11 cellular contexts compared by ENCODE assay signal in the genomic region with DNA sequence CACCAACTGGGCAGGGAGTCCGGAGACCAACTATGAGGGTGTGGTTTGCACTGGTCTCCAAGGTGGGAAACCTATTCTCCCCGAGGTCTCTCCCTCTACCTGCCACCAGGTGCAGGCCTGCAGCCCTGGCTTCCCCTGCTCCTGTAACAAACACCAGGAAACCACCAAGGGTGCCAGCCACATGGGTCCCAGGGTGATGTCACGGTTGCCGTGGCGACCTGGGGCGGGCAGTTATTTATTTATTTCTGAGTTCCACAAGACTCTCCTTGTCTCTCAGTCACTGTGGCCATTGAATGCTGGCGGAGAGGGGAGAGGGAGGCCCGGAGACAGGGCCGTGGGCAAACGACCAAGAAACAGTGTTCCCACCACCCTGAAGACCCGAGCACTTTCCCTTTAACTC. TPM values are rescaled to one million over a fixed set of nuclear protein-coding genes. Genes with fewer than 3 reads are reported as not detected.
DNase-seq lines count a peak whose midpoint lies in the region; ATAC-seq, FAIRE-seq and TF ChIP-seq lines count a peak whose summit lies in the region.
"Had no signal": no experiment of that assay in that cellular context is flagged by ENCODE, and none has a peak within 500 bp of the region (broad histone marks: within the 10 kb centered on the region; RNA-seq: fewer than 3 reads in every experiment).

No MANE protein-coding gene starts in this region.

- H3K27me3 ChIP-seq in H1 (replicated peaks in 1 of 4; ENCODE audit: control insufficient read depth in 3 of 4, extremely low read depth in 1 of 4, insufficient read depth in 3 of 4, low read length in 3 of 4): no peaks in the 10 kb centered on the region

- H2BK20ac ChIP-seq in H1 (ENCODE audit: low read length): no peak overlapping the region

- no peak overlapping the region for H3K23ac ChIP-seq in H1 (ENCODE audit: insufficient read length)

- H4K91ac ChIP-seq in H1 (replicated peaks; ENCODE audit: insufficient read length, low read length): no peak overlapping the region

- H4K8ac ChIP-seq in H1 (ENCODE audit: extremely low read depth, insufficient read depth, low read length): no peak overlapping the region

- H3K4me1 ChIP-seq in H1 (replicated peaks in 1 of 4; ENCODE audit: control insufficient read depth in 3 of 4, insufficient read depth in 4 of 4, low read length in 3 of 4): peaks cover 0 to 6% (median 0%) of the 10 kb centered on the region in 4 experiments; a peak in 1 of 7 replicates

- H2AFZ ChIP-seq in H1 (ENCODE audit: low read length): no peak overlapping the region

- H3K4ac ChIP-seq in H1 (replicated peaks; ENCODE audit: insufficient read length, low read depth, low read length): no peak overlapping the region

- no peak overlapping the region for H2AK5ac ChIP-seq in H1 (ENCODE audit: low read depth, low read length)

- no peak overlapping the region for H4K5ac ChIP-seq in H1 (ENCODE audit: insufficient read length, low read depth, low read length)

- no peak for TF ChIP-seq POLR2A in H1 (IDR thresholded peaks at IDR 0.05; ENCODE audit: control extremely low read depth in 1 of 2, low read depth in 2 of 2, low read length in 2 of 2)
- TF ChIP-seq POLR2A in GM18505 (IDR thresholded peaks at IDR 0.05; ENCODE audit: borderline replicate concordance, extremely low read depth, insufficient read depth, insufficient read length): no peak
- no peak for TF ChIP-seq POLR2A in GM12892 (IDR thresholded peaks at IDR 0.05; ENCODE audit: low read depth, low read length)

- H3K23me2 ChIP-seq in H1 (ENCODE audit: low read depth, low read length): no peaks in the 10 kb centered on the region

- TF ChIP-seq EP300 in H1 (IDR thresholded peaks at IDR 0.05; ENCODE audit: borderline replicate concordance in 1 of 2, low read depth in 2 of 2, low read length in 2 of 2): no peak

- peak in 1 of 2 experiments; percentile 7; a peak in 1 of 4 replicates for TF ChIP-seq RAD21 in H1 (IDR thresholded peaks at IDR 0.05 in 1 of 2, conservative IDR thresholded peaks at IDR 0.05 in 1 of 2; ENCODE audit: low read depth in 2 of 2, low read length in 2 of 2)

- H4K20me1 ChIP-seq in H1 (replicated peaks in 1 of 2; ENCODE audit: control insufficient read depth in 1 of 2, insufficient read depth in 2 of 2, low read length in 2 of 2): no peaks in the 10 kb centered on the region

- H3K36me3 ChIP-seq in H1 (ENCODE audit: control insufficient read depth in 2 of 4, insufficient read depth in 4 of 4, low read length in 3 of 4): no peaks in the 10 kb centered on the region

- H3K79me1 ChIP-seq in H1 (ENCODE audit: low read depth, low read length): no peaks in the 10 kb centered on the region

- ATAC-seq in sciatic nerve: peak; percentile 70
- no peak for ATAC-seq in GM18505 (IDR thresholded peaks at IDR 0.05; ENCODE audit: unreplicated experiment)
- no peak for ATAC-seq in HG02623 (IDR thresholded peaks at IDR 0.05; ENCODE audit: unreplicated experiment)
- ATAC-seq: left ventricle myocardium superior had no signal

- FAIRE-seq in H1 (lab: Jason Lieb, UNC): no peak
- FAIRE-seq in GM12892 (lab: Jason Lieb, UNC): no peak

- H2BK15ac ChIP-seq in H1 (ENCODE audit: low read length): no peak overlapping the region

- no peak overlapping the region for H2BK120ac ChIP-seq in H1 (replicated peaks; ENCODE audit: low read depth, low read length)

- POLR2A ChIA-PET in H1 (lab: Charles Lee; ENCODE audit: partially characterized antibody): no interaction called here

- H3K79me2 ChIP-seq in H1 (ENCODE audit: control insufficient read depth in 1 of 2, insufficient read depth in 2 of 2, low read length in 2 of 2): no peaks in the 10 kb centered on the region

- no peak overlapping the region for H3K18ac ChIP-seq in H1 (ENCODE audit: extremely low read depth, low read length)

- no peak overlapping the region for H3K14ac ChIP-seq in H1 (ENCODE audit: insufficient read length)

- no peak overlapping the region for H3K9ac ChIP-seq in H1 (replicated peaks in 1 of 4; ENCODE audit: extremely low read depth in 1 of 4, low read depth in 3 of 4, low read length in 3 of 4)

- intact Hi-C loops in sciatic nerve (cut with DNase I): no loop called here

- no peak overlapping the region for H3K27ac ChIP-seq in H1 (ENCODE audit: low read depth, low read length)

- no peak overlapping the region for H2BK5ac ChIP-seq in H1 (ENCODE audit: low read depth, low read length)

- no peak overlapping the region for H2BK12ac ChIP-seq in H1 (ENCODE audit: low read depth, low read length)

- no peak overlapping the region for H3K4me2 ChIP-seq in H1 (ENCODE audit: insufficient read depth in 1 of 2, low read depth in 2 of 2, low read length in 2 of 2)

- CTCF ChIA-PET in H1 (lab: Charles Lee; ENCODE audit: partially characterized antibody): interaction anchor here (0.9 to 1.1 kb wide), 2 partner anchors 49 to 102 kb away, joined by 3 read pairs; partner anchors contain the start of gene RADIL

- no peak overlapping the region for H3K56ac ChIP-seq in H1 (replicated peaks; ENCODE audit: insufficient read length, low read depth, low read length)

- H3K9me3 ChIP-seq in H1 (ENCODE audit: insufficient read depth in 2 of 2, low read depth in 1 of 2, low read length in 1 of 2): peaks cover 4 to 6% of the 10 kb centered on the region in 2 experiments; a peak in 3 of 4 replicates

- DNase-seq in NCI-H2227 (lab: John Stamatoyannopoulos, UW; ENCODE audit: unreplicated experiment): peak; percentile 38
- no peak for DNase-seq in NCI-H2227 treated with DMSO at 0.1 percent for 48 hours (lab: John Stamatoyannopoulos, UW)
- DNase-seq in NCI-H2196 (lab: John Stamatoyannopoulos, UW; ENCODE audit: unreplicated experiment): peak; percentile 90
- peak; percentile 27 to 60 for DNase-seq in H1 (ENCODE audit: low read depth in 1 of 2, low spot score in 2 of 2)
- peak; percentile 81 for DNase-seq in sciatic nerve (ENCODE audit: low spot score)
- DNase-seq in GM12892 (ENCODE audit: insufficient read length): no peak
- DNase-seq: activated CD8-positive, alpha-beta memory T cell treated with anti-CD3 and anti-CD28 coated beads, Interleukin-2, amount 50 U/mL, for 48 hours; effector CD8-positive, alpha-beta T cell; left ventricle myocardium superior had no signal

- H3K4me3 ChIP-seq in H1 (ENCODE audit: extremely low read depth in 1 of 4, insufficient read depth in 2 of 4, low read depth in 3 of 4, low read length in 4 of 4): no peak overlapping the region

- TF ChIP-seq CTCF in H1 (IDR thresholded peaks at IDR 0.05; ENCODE audit: control extremely low read depth in 1 of 3, insufficient read depth in 1 of 3, low read depth in 1 of 3, low read length in 3 of 3): peak in 2 of 3 experiments; percentile 7 to 14; a peak in 2 of 4 replicates

- 88% methylated on average over 10 of the region's 11 CpGs; no CpG with 5 or more reads in 1 of the 2 experiments for WGBS in H1 (ENCODE audit: extremely low coverage in 1 of 2, insufficient coverage in 1 of 2, insufficient read length in 1 of 2, insufficient replicate concordance in 2 of 2, low coverage in 1 of 2, low lambda C conversion rate in 2 of 2, missing lambda C conversion rate in 1 of 2), 2 experiments

TF ChIP-seq in H1, 55 proteins besides CTCF, POLR2A, EP300 and RAD21:
- TF ChIP-seq RFX5 (IDR thresholded peaks at IDR 0.05; ENCODE audit: borderline replicate concordance, low read depth, low read length) (peak; percentile 84), ATF3 (IDR thresholded peaks at IDR 0.05; ENCODE audit: insufficient read depth, low read depth, low read length) (no peak)

RNA-seq across cellular contexts. Expression of gene MMD2, which starts 27.1 kb away (rescaled TPM):
- not detected in 2 replicates for total RNA-seq in H1 (2021; fragmentation: NEBNext Ultra II Directional; extraction: Animal tissue kit (Norgen Biotek cat#: 25700))
- polyA plus RNA-seq in H1 (2011; rRNA removed): 0.08 and 0.14 TPM in 2 replicates
- 0.12 TPM for polyA plus RNA-seq in H1 (2011; cell fraction: cytosol; rRNA removed)
- 0.39 TPM for polyA plus RNA-seq in H1 (2011; cell fraction: nucleus; rRNA removed)
- polyA plus RNA-seq in H1 (2012, experiment 1 of 2): 0.09 to 0.25 TPM (median 0.16 TPM) in 4 replicates
- polyA plus RNA-seq in H1 (2012, experiment 2 of 2): 0.24 TPM
- polyA plus RNA-seq in H1 (2013, experiment 1 of 2): 0.08 TPM
- polyA plus RNA-seq in H1 (2013, experiment 2 of 2): 0.07 TPM
- 0.13 and 0.34 TPM in 2 replicates for polyA minus RNA-seq in H1 (2011; rRNA and poly(A)+ RNA removed)
- not detected for polyA minus RNA-seq in H1 (2011; cell fraction: cytosol; rRNA and poly(A)+ RNA removed)
- polyA minus RNA-seq in H1 (2011; cell fraction: nucleus; rRNA and poly(A)+ RNA removed): not detected
- total RNA-seq in sciatic nerve: 3.7 TPM
- polyA plus RNA-seq in GM12892 (2012; ENCODE audit: missing spikeins): not detected
- total RNA-seq: left ventricle myocardium superior had no signal

RNA-seq across cellular contexts. Expression of gene RADIL, which starts 48.4 kb away (rescaled TPM):
- total RNA-seq in H1 (2021; fragmentation: NEBNext Ultra II Directional; extraction: Animal tissue kit (Norgen Biotek cat#: 25700)): 5.0 and 5.4 TPM in 2 replicates
- 5.4 and 7.6 TPM in 2 replicates for polyA plus RNA-seq in H1 (2011; rRNA removed)
- 5.5 TPM for polyA plus RNA-seq in H1 (2011; cell fraction: cytosol; rRNA removed)
- polyA plus RNA-seq in H1 (2011; cell fraction: nucleus; rRNA removed): 7.6 TPM
- polyA plus RNA-seq in H1 (2012, experiment 1 of 2): 3.2 to 5.1 TPM (median 4.1 TPM) in 4 replicates
- polyA plus RNA-seq in H1 (2012, experiment 2 of 2): 2.9 TPM
- polyA plus RNA-seq in H1 (2013, experiment 1 of 2): 2.5 TPM
- 2.9 TPM for polyA plus RNA-seq in H1 (2013, experiment 2 of 2)
- 3.6 and 4.1 TPM in 2 replicates for polyA minus RNA-seq in H1 (2011; rRNA and poly(A)+ RNA removed)
- 5.1 TPM for polyA minus RNA-seq in H1 (2011; cell fraction: cytosol; rRNA and poly(A)+ RNA removed)
- polyA minus RNA-seq in H1 (2011; cell fraction: nucleus; rRNA and poly(A)+ RNA removed): 4.3 TPM
- total RNA-seq in sciatic nerve: 19.8 TPM
- polyA plus RNA-seq in GM12892 (2012; ENCODE audit: missing spikeins): not detected

Comparison
In these comparisons a context has a peak if more than half of its experiments do, and no peak if none do; other contexts are left out.
1. DNase-seq: peak in NCI-H2227 (single experiment), NCI-H2196 (single experiment), H1 (2 of 2) and sciatic nerve (single experiment); none in NCI-H2227 treated with DMSO at 0.1 percent for 48 hours (single experiment) and GM12892 (single experiment).